Comparison of ENCODE assay signal across 10 cellular contexts in genomic region chr18:32749809-32750208, GRCh38. TPM values are rescaled to one million over a fixed set of nuclear protein-coding genes. Genes with fewer than 3 reads are reported as not detected.
"Had no signal": no experiment of that assay in that cellular context is flagged by ENCODE, and none has a peak within 500 bp of the region (broad histone marks: within the 10 kb centered on the region; RNA-seq: fewer than 3 reads in every experiment).

No MANE protein-coding gene starts in this region.

- H3K27ac ChIP-seq: GM23248, HL-60 had no signal

- ATAC-seq: HCT116, HepG2 had no signal

- H3K27ac Mint-ChIP-seq: HFFc6 had no signal

- H2AFZ ChIP-seq: GM23248 had no signal

- H3K9me3 Mint-ChIP-seq: IgD-negative memory B cell had no signal

- H3K4me3 Mint-ChIP-seq: HFFc6, IgD-negative memory B cell had no signal

- H3K9me3 ChIP-seq: HAP-1 had no signal

- DNase-seq: GM23248, GOT3, H7, HFFc6 had no signal

- H3K4me1 ChIP-seq: HAP-1 had no signal

- H3K27me3 Mint-ChIP-seq: IgD-negative memory B cell had no signal

- H3K4me3 ChIP-seq: GM23248, HAP-1 had no signal

- H3K36me3 ChIP-seq: HAP-1 had no signal

- H3K9ac ChIP-seq: GM23248 had no signal

RNA-seq across cellular contexts. Expression of gene KLHL14, which starts 23.0 kb away (rescaled TPM):
- total RNA-seq: GM23248, HFFc6, HT1080 had no signal
- polyA plus RNA-seq: GM23248 had no signal
